Comparison of ENCODE assay signal across 8 cellular contexts in genomic region chr11:76444065-76444383, GRCh38. TPM values are rescaled to one million over a fixed set of nuclear protein-coding genes. Genes with fewer than 3 reads are reported as not detected.
DNase-seq lines count a peak whose midpoint lies in the region; ATAC-seq and TF ChIP-seq lines count a peak whose summit lies in the region.

No MANE protein-coding gene starts in this region.

- H3K4ac ChIP-seq in mesenchymal stem cell (ENCODE audit: low read depth in 1 of 2, low read length in 2 of 2): peak overlapping the region; percentile 46 to 99

- intact Hi-C loops in heart left ventricle (cut with DNase I) (loop anchor here in 8 of 10 donors (1.0 to 10.0 kb wide), 6 partner anchors 62 to 237 kb away; partner anchors contain the start of genes GVQW3 (in 8 of the 8), THAP12 (in 8 of the 8) and WNT11 (in 1 of the 8)), cardiac septum (cut with DNase I) (loop anchor here (1.0 to 10.0 kb wide), 3 partner anchors 63 to 237 kb away; partner anchors contain the start of genes GVQW3, THAP12 and WNT11), body of pancreas (cut with DNase I) (no loop called here)

- peak overlapping the region; percentile 31 for H2AK5ac ChIP-seq in mesenchymal stem cell (ENCODE audit: low read length, severe bottlenecking)

- no peaks in the 10 kb centered on the region for H3K27me3 ChIP-seq in heart left ventricle
- no peaks in the 10 kb centered on the region for H3K27me3 ChIP-seq in body of pancreas
- H3K27me3 ChIP-seq in mesenchymal stem cell (ENCODE audit: control insufficient read depth in 1 of 2, insufficient read depth in 1 of 2, low read length in 2 of 2): no peaks in the 10 kb centered on the region

- peak overlapping the region; percentile 81 for H2AFZ ChIP-seq in mesenchymal stem cell (ENCODE audit: low read depth, low read length)

- peak overlapping the region; percentile 95 for H3K4me2 ChIP-seq in mesenchymal stem cell (ENCODE audit: low read length, poor library complexity, severe bottlenecking)

- H4K91ac ChIP-seq in mesenchymal stem cell (ENCODE audit: low read length): no peak overlapping the region

- peak overlapping the region in 1 of 2 experiments; percentile 92 for H3K18ac ChIP-seq in mesenchymal stem cell (ENCODE audit: low read depth in 1 of 2, low read length in 2 of 2)

- no peak overlapping the region for H2BK12ac ChIP-seq in mesenchymal stem cell (ENCODE audit: low read length in 2 of 2)

- TF ChIP-seq CTCF in heart left ventricle (IDR thresholded peaks at IDR 0.05) (no peak), body of pancreas (IDR thresholded peaks at IDR 0.05) (no peak)

- ATAC-seq in heart left ventricle: no peak
- ATAC-seq in body of pancreas: no peak
- ATAC-seq in HG03565 (IDR thresholded peaks at IDR 0.05; ENCODE audit: unreplicated experiment): no peak

- H3K27ac ChIP-seq in heart left ventricle (peak overlapping the region; percentile 71 to 98 (median 92)), body of pancreas (peak overlapping the region; percentile 68 to 90 (median 81)), mesenchymal stem cell (ENCODE audit: low read length, poor library complexity, severe bottlenecking) (peak overlapping the region; percentile 96), urinary bladder (ENCODE audit: low read depth) (peak overlapping the region; percentile 72)

- H3K23ac ChIP-seq in mesenchymal stem cell (ENCODE audit: low read length in 2 of 2): no peak overlapping the region

- TF ChIP-seq POLR2A in heart left ventricle (IDR thresholded peaks at IDR 0.05) (no peak), body of pancreas (IDR thresholded peaks at IDR 0.05) (no peak)

- H2BK5ac ChIP-seq in mesenchymal stem cell (ENCODE audit: low read depth, low read length, poor library complexity, severe bottlenecking): no peak overlapping the region

- H3K14ac ChIP-seq in mesenchymal stem cell (ENCODE audit: low read length in 2 of 2): peak overlapping the region in 1 of 2 experiments; percentile 75

- no peaks in the 10 kb centered on the region for H3K9me3 ChIP-seq in heart left ventricle
- no peaks in the 10 kb centered on the region for H3K9me3 ChIP-seq in body of pancreas
- H3K9me3 ChIP-seq in mesenchymal stem cell (ENCODE audit: control insufficient read depth, low read length): no peaks in the 10 kb centered on the region

- H4K8ac ChIP-seq in mesenchymal stem cell (ENCODE audit: low read length): peak overlapping the region; percentile 86

- H3K4me1 ChIP-seq in heart left ventricle: peaks cover 0 to 28% (median 14%) of the 10 kb centered on the region in 12 donors
- H3K4me1 ChIP-seq in body of pancreas: peaks cover 13% of the 10 kb centered on the region
- no peaks in the 10 kb centered on the region for H3K4me1 ChIP-seq in mesenchymal stem cell (ENCODE audit: control insufficient read depth, insufficient read depth, low read depth, low read length)
- no peaks in the 10 kb centered on the region for H3K4me1 ChIP-seq in urinary bladder (ENCODE audit: insufficient read depth)

- no peak for DNase-seq in heart left ventricle
- no peak for DNase-seq in cardiac septum (ENCODE audit: low spot score)
- no peak for DNase-seq in body of pancreas
- no peak for DNase-seq in mesenchymal stem cell
- DNase-seq in EL: no peak
- no peak for DNase-seq in midbrain (lab: John Stamatoyannopoulos, UW)

- H3K36me3 ChIP-seq in heart left ventricle (peaks cover 0 to 26% (median 23%) of the 10 kb centered on the region in 9 donors), body of pancreas (replicated peaks in 1 of 2; ENCODE audit: insufficient read depth in 1 of 2, low read depth in 2 of 2) (peaks cover 0 to 3% of the 10 kb centered on the region in 2 donors), mesenchymal stem cell (ENCODE audit: control insufficient read depth in 1 of 2, insufficient read depth in 2 of 2, low read depth in 1 of 2, low read length in 2 of 2) (peaks cover 0 to 22% of the 10 kb centered on the region in 2 experiments), urinary bladder (ENCODE audit: insufficient read depth) (no peaks in the 10 kb centered on the region)

- H2BK15ac ChIP-seq in mesenchymal stem cell (ENCODE audit: low read depth, poor library complexity, severe bottlenecking): no peak overlapping the region

- peaks cover 12% of the 10 kb centered on the region for H3K79me1 ChIP-seq in mesenchymal stem cell (replicated peaks; ENCODE audit: low read length, poor library complexity, severe bottlenecking)

- 0 to 1% (median 0%) methylated on average over 10 of the region's 10 CpGs for WGBS in heart left ventricle, 4 donors
- WGBS in body of pancreas, 2 donors: 0% methylated on average over 10 of the region's 10 CpGs
- WGBS in mesenchymal stem cell: under 1% methylated on average over 10 of the region's 10 CpGs
- under 1% methylated on average over 10 of the region's 10 CpGs for WGBS in urinary bladder

- peak overlapping the region; percentile 97 for H3K9ac ChIP-seq in mesenchymal stem cell (ENCODE audit: low read length)

- H3K4me3 ChIP-seq in heart left ventricle (peak overlapping the region; percentile 60 to 100 (median 90)), body of pancreas (peak overlapping the region; percentile 23 to 88), mesenchymal stem cell (ENCODE audit: insufficient read depth in 1 of 2, low read depth in 1 of 2, low read length in 2 of 2) (peak overlapping the region; percentile 69 to 90), urinary bladder (ENCODE audit: low read depth, low read length) (peak overlapping the region; percentile 63)

- H2BK120ac ChIP-seq in mesenchymal stem cell (ENCODE audit: low read depth, low read length): no peak overlapping the region

RNA-seq across cellular contexts. Expression of gene EMSY, which starts 0.8 kb away (rescaled TPM):
- total RNA-seq in heart left ventricle: 10 to 100 TPM; 14.5 to 37.6 (median 18.6) TPM
- 10 to 100 TPM in 1 of 2 donors, 1 to 10 TPM in 1; 5.8 to 10.2 TPM for polyA plus RNA-seq in heart left ventricle
- total RNA-seq in cardiac septum: 17.0 TPM
- total RNA-seq in body of pancreas: 10 to 100 TPM; 13.5 to 30.3 TPM
- polyA plus RNA-seq in mesenchymal stem cell (2013, experiment 1 of 2): 14.8 TPM
- 15.4 TPM for polyA plus RNA-seq in mesenchymal stem cell (2013, experiment 2 of 2)
- 45.4 TPM for total RNA-seq in urinary bladder
- polyA plus RNA-seq in urinary bladder: 13.3 TPM
